In genomic region chrX:74784629-74785028, GRCh38 we compare ENCODE assay signal across 8 cellular contexts.
"Had no signal": no experiment of that assay in that cellular context is flagged by ENCODE, and none has a peak within 500 bp of the region (broad histone marks: within the 10 kb centered on the region; RNA-seq: fewer than 3 reads in every experiment).

No MANE protein-coding gene starts in this region.

- H3K9me3 ChIP-seq: HAP-1 had no signal

- DNase-seq: GM23248, H7, H9, HCEC 1CT, HFFc6 had no signal

- FAIRE-seq: H54 had no signal

- H3K4me3 ChIP-seq: GM23248, GM23338, HAP-1 had no signal

- H3K36me3 ChIP-seq: HAP-1 had no signal

- H3K27ac ChIP-seq: GM23248 had no signal

- H3K4me1 ChIP-seq: HAP-1 had no signal
